Comparison of ENCODE assay signal across 8 cellular contexts in genomic region chr1:204647114-204647804, GRCh38. TPM values are rescaled to one million over a fixed set of nuclear protein-coding genes. Genes with fewer than 3 reads are reported as not detected.
A peak's percentile ranks its signal among the peaks of the same experiment; 100 is the strongest.
DNase-seq lines count a peak whose midpoint lies in the region; ATAC-seq and TF ChIP-seq lines count a peak whose summit lies in the region.

No MANE protein-coding gene starts in this region.

- dilution Hi-C loops in IMR-90 (cut with HindIII; ENCODE audit: low sequenced_read_pairs, unreplicated experiment), result no loop called here

- POLR2A ChIA-PET in activated CD4-positive, alpha-beta T cell treated with anti-CD3 and anti-CD28 coated beads, Interleukin-2, amount 10 ng/mL, durations not matched to agents 7 days and 5 days (lab: Charles Lee), result no interaction called here
- POLR2A ChIA-PET in IMR-90 (lab: Charles Lee; ENCODE audit: unreplicated experiment), result no interaction called here
- POLR2A ChIA-PET in activated CD4-positive, alpha-beta memory T cell treated with anti-CD3 and anti-CD28 coated beads, Interleukin-2, amount 10 ng/mL, durations not matched to agents 7 days and 5 days (lab: Charles Lee), result no interaction called here

- no peaks in the 10 kb centered on the region for H3K9me3 ChIP-seq in IMR-90 (ENCODE audit: control insufficient read depth, insufficient read depth, low read length)

- TF ChIP-seq CTCF in IMR-90 (conservative IDR thresholded peaks at IDR 0.05; ENCODE audit: low read depth, low read length), result no peak

- DNase-seq in activated CD4-positive, alpha-beta T cell treated with anti-CD3 and anti-CD28 coated beads, Interleukin-2, amount 10 ng/mL, durations not matched to agents 7 days and 5 days, result peak; percentile 30
- no peak for DNase-seq in activated CD4-positive, alpha-beta T cell treated with anti-CD3 and anti-CD28 coated beads for 4 hours
- peak; percentile 70 for DNase-seq in IMR-90
- DNase-seq in activated CD4-positive, alpha-beta memory T cell treated with anti-CD3 and anti-CD28 coated beads, Interleukin-2, amount 10 ng/mL, durations not matched to agents 7 days and 5 days, result peak; percentile 31
- peak; percentile 87 for DNase-seq in islet precursor cell
- DNase-seq in effector memory CD8-positive, alpha-beta T cell, result no peak

- H2AK9ac ChIP-seq in IMR-90 (replicated peaks; ENCODE audit: low read depth, low read length, poor library complexity), result peak overlapping the region; percentile 57

- peaks cover 16% of the 10 kb centered on the region for H3K27me3 Mint-ChIP-seq in activated CD4-positive, alpha-beta T cell treated with anti-CD3 and anti-CD28 coated beads, Interleukin-2, amount 10 ng/mL, durations not matched to agents 7 days and 5 days
- H3K27me3 Mint-ChIP-seq in activated CD4-positive, alpha-beta memory T cell treated with anti-CD3 and anti-CD28 coated beads, Interleukin-2, amount 10 ng/mL, durations not matched to agents 7 days and 5 days, result peaks cover 23% of the 10 kb centered on the region
- peaks cover 26 to 75% of the 10 kb centered on the region in 2 donors for H3K27me3 Mint-ChIP-seq in effector memory CD8-positive, alpha-beta T cell

- no peak overlapping the region for H3K56ac ChIP-seq in IMR-90 (ENCODE audit: extremely low read depth, insufficient read depth, low read length)

- H3K27me3 ChIP-seq in IMR-90 (ENCODE audit: control insufficient read depth, insufficient read depth, low read length), result peaks cover 26% of the 10 kb centered on the region

- no peaks in the 10 kb centered on the region for H3K36me3 Mint-ChIP-seq in activated CD4-positive, alpha-beta T cell treated with anti-CD3 and anti-CD28 coated beads, Interleukin-2, amount 10 ng/mL, durations not matched to agents 7 days and 5 days (ENCODE audit: low read depth)
- H3K36me3 Mint-ChIP-seq in activated CD4-positive, alpha-beta memory T cell treated with anti-CD3 and anti-CD28 coated beads, Interleukin-2, amount 10 ng/mL, durations not matched to agents 7 days and 5 days (ENCODE audit: low read depth), result no peaks in the 10 kb centered on the region
- H3K36me3 Mint-ChIP-seq in effector memory CD8-positive, alpha-beta T cell (ENCODE audit: insufficient read depth), result no peaks in the 10 kb centered on the region

- intact Hi-C loops in IMR-90 (cut with micrococcal nuclease), result no loop called here

- peak overlapping the region; percentile 66; the same call in 1 of the 2 replicates for H3K4me2 ChIP-seq in IMR-90 (ENCODE audit: low read depth, low read length)

- no peaks in the 10 kb centered on the region for H3K9me3 Mint-ChIP-seq in activated CD4-positive, alpha-beta T cell treated with anti-CD3 and anti-CD28 coated beads, Interleukin-2, amount 10 ng/mL, durations not matched to agents 7 days and 5 days
- no peaks in the 10 kb centered on the region for H3K9me3 Mint-ChIP-seq in activated CD4-positive, alpha-beta memory T cell treated with anti-CD3 and anti-CD28 coated beads, Interleukin-2, amount 10 ng/mL, durations not matched to agents 7 days and 5 days
- H3K9me3 Mint-ChIP-seq in effector memory CD8-positive, alpha-beta T cell, result no peaks in the 10 kb centered on the region

- H3K27ac Mint-ChIP-seq in activated CD4-positive, alpha-beta T cell treated with anti-CD3 and anti-CD28 coated beads, Interleukin-2, amount 10 ng/mL, durations not matched to agents 7 days and 5 days, result peak overlapping the region; percentile 12
- no peak overlapping the region for H3K27ac Mint-ChIP-seq in activated CD4-positive, alpha-beta memory T cell treated with anti-CD3 and anti-CD28 coated beads, Interleukin-2, amount 10 ng/mL, durations not matched to agents 7 days and 5 days
- H3K27ac Mint-ChIP-seq in effector memory CD8-positive, alpha-beta T cell, result no peak overlapping the region

- H3K23ac ChIP-seq in IMR-90 (ENCODE audit: low read depth, low read length), result no peak overlapping the region

- H4K8ac ChIP-seq in IMR-90 (ENCODE audit: low read depth in 2 of 2, low read length in 2 of 2), result no peak overlapping the region

- H3K4me1 ChIP-seq in IMR-90 (ENCODE audit: control insufficient read depth, insufficient read depth, low read length), result no peaks in the 10 kb centered on the region

- no peak for TF ChIP-seq POLR2A in IMR-90 (IDR thresholded peaks at IDR 0.05; ENCODE audit: low read depth, low read length)

- no peaks in the 10 kb centered on the region for H3K9me1 ChIP-seq in IMR-90 (ENCODE audit: insufficient read depth, low read length)

- no peak overlapping the region for H3K18ac ChIP-seq in IMR-90 (ENCODE audit: low read depth, low read length)

- no peak overlapping the region for H2AFZ ChIP-seq in IMR-90 (replicated peaks; ENCODE audit: low read length, poor library complexity)

- TF ChIP-seq RAD21 in IMR-90 (IDR thresholded peaks at IDR 0.05; ENCODE audit: low read length), result no peak

- no peak overlapping the region for H4K5ac ChIP-seq in IMR-90 (ENCODE audit: low read depth, low read length)

- no peaks in the 10 kb centered on the region for H3K36me3 ChIP-seq in IMR-90 (ENCODE audit: control insufficient read depth, insufficient read depth, low read length)

- H2BK20ac ChIP-seq in IMR-90 (ENCODE audit: low read depth, low read length), result no peak overlapping the region

- BruUV-seq in IMR-90 (replicated peaks; lab: Mats Ljungman, UMichigan), result no TSS peak

- no peak overlapping the region for H3K4me3 Mint-ChIP-seq in activated CD4-positive, alpha-beta T cell treated with anti-CD3 and anti-CD28 coated beads, Interleukin-2, amount 10 ng/mL, durations not matched to agents 7 days and 5 days
- no peak overlapping the region for H3K4me3 Mint-ChIP-seq in activated CD4-positive, alpha-beta memory T cell treated with anti-CD3 and anti-CD28 coated beads, Interleukin-2, amount 10 ng/mL, durations not matched to agents 7 days and 5 days
- no peak overlapping the region for H3K4me3 Mint-ChIP-seq in effector memory CD8-positive, alpha-beta T cell

- no peak overlapping the region for H2BK15ac ChIP-seq in IMR-90 (ENCODE audit: low read depth, low read length)

- no peak overlapping the region for H2AK5ac ChIP-seq in IMR-90 (ENCODE audit: low read depth, low read length)

- H4K91ac ChIP-seq in IMR-90 (ENCODE audit: insufficient read depth, low read depth, low read length), result no peak overlapping the region

- no peak overlapping the region for H3K4me3 ChIP-seq in IMR-90 (ENCODE audit: insufficient read depth, low read depth, low read length)

- no peaks in the 10 kb centered on the region for H4K20me1 ChIP-seq in IMR-90 (ENCODE audit: insufficient read depth, low read length)

- H3K27ac ChIP-seq in IMR-90 (ENCODE audit: insufficient read depth, low read length), result no peak overlapping the region

- no peak overlapping the region for H3K9ac ChIP-seq in IMR-90 (ENCODE audit: low read depth, low read length)

- no peak overlapping the region for H2BK120ac ChIP-seq in IMR-90 (ENCODE audit: low read depth, low read length)

- no peak overlapping the region for H3K14ac ChIP-seq in IMR-90 (replicated peaks; ENCODE audit: low read depth, low read length)

- no peak overlapping the region for H2BK5ac ChIP-seq in IMR-90 (ENCODE audit: low read depth, low read length, poor library complexity, severe bottlenecking)

- H3K79me1 ChIP-seq in IMR-90 (ENCODE audit: low read depth in 1 of 2, low read length in 2 of 2), result no peaks in the 10 kb centered on the region

- H3K4me1 Mint-ChIP-seq in activated CD4-positive, alpha-beta T cell treated with anti-CD3 and anti-CD28 coated beads, Interleukin-2, amount 10 ng/mL, durations not matched to agents 7 days and 5 days, result peaks cover 5% of the 10 kb centered on the region
- H3K4me1 Mint-ChIP-seq in activated CD4-positive, alpha-beta memory T cell treated with anti-CD3 and anti-CD28 coated beads, Interleukin-2, amount 10 ng/mL, durations not matched to agents 7 days and 5 days, result peaks cover 5% of the 10 kb centered on the region
- H3K4me1 Mint-ChIP-seq in effector memory CD8-positive, alpha-beta T cell (ENCODE audit: low read depth in 2 of 2), result peaks cover 0 to 2% of the 10 kb centered on the region in 2 donors

- in situ Hi-C loops in IMR-90 (cut with MboI; ENCODE audit: low sequenced_read_pairs), result no loop called here

- CTCF ChIA-PET in activated CD4-positive, alpha-beta T cell treated with anti-CD3 and anti-CD28 coated beads, Interleukin-2, amount 10 ng/mL, durations not matched to agents 7 days and 5 days (lab: Charles Lee), result no interaction called here
- CTCF ChIA-PET in IMR-90 (lab: Yijun Ruan, JAX), result no interaction called here
- CTCF ChIA-PET in activated CD4-positive, alpha-beta memory T cell treated with anti-CD3 and anti-CD28 coated beads, Interleukin-2, amount 10 ng/mL, durations not matched to agents 7 days and 5 days (lab: Charles Lee), result interaction anchor here (2.3 kb wide), 1 partner anchor 160 kb away, joined by 6 read pairs; no protein-coding TSS in a partner anchor

- WGBS in IMR-90 (ENCODE audit: extremely low coverage in 2 of 2, insufficient read length in 1 of 2), 2 experiments, result 20% methylated on average over 2 of the region's 2 CpGs; no CpG with 5 or more reads in 1 of the 2 experiments

- ATAC-seq in IMR-90 (ENCODE audit: low read depth) (peak; percentile 93), GM19351 (IDR thresholded peaks at IDR 0.05; ENCODE audit: unreplicated experiment) (no peak), GM18519 (IDR thresholded peaks at IDR 0.05; ENCODE audit: low FRiP score, unreplicated experiment) (no peak)
- ATAC-seq in effector memory CD8-positive, alpha-beta T cell (replicated peaks), result no peak

- H3K4ac ChIP-seq in IMR-90 (ENCODE audit: low read depth, low read length), result no peak overlapping the region

TF ChIP-seq in IMR-90, 13 proteins besides CTCF, POLR2A, EP300 and RAD21 (continues in another document):
- no peak for TF ChIP-seq USF2 (IDR thresholded peaks at IDR 0.05; ENCODE audit: low read depth, low read length)
- TF ChIP-seq MXI1 (IDR thresholded peaks at IDR 0.05; ENCODE audit: borderline replicate concordance, low read depth, low read length), result no peak
- TF ChIP-seq RCOR1 (IDR thresholded peaks at IDR 0.05; ENCODE audit: insufficient replicate concordance, low read length), result peak; percentile 40
- peak; percentile 79 for TF ChIP-seq MAFK (IDR thresholded peaks at IDR 0.05; ENCODE audit: low read depth, low read length)
- TF ChIP-seq NFE2L2 (IDR thresholded peaks at IDR 0.05; ENCODE audit: low read depth, low read length), result peak; percentile 96

RNA-seq across cellular contexts. Expression of gene LRRN2, which starts 38.3 kb away (rescaled TPM):
- not detected for total RNA-seq in activated CD4-positive, alpha-beta T cell treated with anti-CD3 and anti-CD28 coated beads, Interleukin-2, amount 10 ng/mL, durations not matched to agents 7 days and 5 days
- not detected in 2 replicates for total RNA-seq in IMR-90 (2012; rRNA removed)
- not detected in 2 replicates for polyA plus RNA-seq in IMR-90 (2012; rRNA removed)
- not detected in 2 replicates for polyA plus RNA-seq in IMR-90 (2012; cell fraction: cytosol; rRNA removed)
- polyA plus RNA-seq in IMR-90 (2012; cell fraction: nucleus; rRNA removed; ENCODE audit: low replicate concordance), result not detected in 2 replicates
- under 1 TPM; 0.10 to 0.25 TPM for total RNA-seq in activated CD4-positive, alpha-beta memory T cell treated with anti-CD3 and anti-CD28 coated beads, Interleukin-2, amount 10 ng/mL, durations not matched to agents 7 days and 5 days

Comparison
In these comparisons a context has a peak if more than half of its experiments do, and no peak if none do; other contexts are left out.
1. DNase-seq: peak in activated CD4-positive, alpha-beta T cell treated with anti-CD3 and anti-CD28 coated beads, Interleukin-2, amount 10 ng/mL, durations not matched to agents 7 days and 5 days (single experiment), IMR-90 (single experiment), activated CD4-positive, alpha-beta memory T cell treated with anti-CD3 and anti-CD28 coated beads, Interleukin-2, amount 10 ng/mL, durations not matched to agents 7 days and 5 days (single experiment) and islet precursor cell (single experiment); none in activated CD4-positive, alpha-beta T cell treated with anti-CD3 and anti-CD28 coated beads for 4 hours (0 of 2) and effector memory CD8-positive, alpha-beta T cell (0 of 3).